In the genomic region with DNA sequence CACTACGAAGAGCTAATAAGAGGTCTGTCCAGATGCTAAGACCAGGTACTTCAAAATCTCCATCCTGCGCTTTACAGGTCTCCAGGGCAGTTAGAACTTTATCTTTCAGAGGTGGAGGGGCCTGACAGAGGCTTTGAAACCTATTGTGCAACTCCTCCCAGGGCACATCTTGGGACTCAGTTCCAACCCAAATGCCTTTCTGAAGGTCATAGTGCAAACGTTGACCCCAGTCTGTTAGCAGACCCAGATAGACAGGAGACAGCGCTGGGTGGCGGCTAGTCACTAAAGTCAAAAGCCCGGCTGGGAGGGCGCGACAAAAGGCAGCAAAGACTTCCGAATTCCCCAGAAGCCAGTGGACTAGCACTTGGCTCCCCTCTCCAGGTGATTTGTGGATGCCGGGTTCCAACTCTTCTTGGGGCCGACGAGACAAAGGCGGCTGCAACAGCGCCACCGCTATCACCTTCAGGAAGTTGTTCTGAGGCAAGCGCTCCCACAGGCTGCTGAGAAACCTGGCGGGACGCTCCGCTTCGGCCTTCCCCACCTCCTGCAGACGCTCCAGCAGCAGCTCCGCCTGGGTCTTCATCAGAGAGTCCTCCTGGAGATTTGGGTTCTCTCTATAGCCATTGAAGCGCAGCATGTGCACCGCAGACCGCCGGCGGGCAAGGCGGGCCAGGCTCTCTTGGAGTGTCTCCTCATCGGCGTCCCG, we compare ENCODE assay signal across 1 cellular context.
A peak's percentile ranks its signal among the peaks of the same experiment; 100 is the strongest.
TF ChIP-seq lines count a peak whose summit lies in the region.

No MANE protein-coding gene starts in this region.

TF ChIP-seq in HepG2, 621 proteins besides CTCF, POLR2A, EP300 and RAD21 (continued from another document and continues in another):
- TF ChIP-seq MAFF (IDR thresholded peaks at IDR 0.05; ENCODE audit: low read depth, low read length) = no peak
- TF ChIP-seq, protein P1, sequence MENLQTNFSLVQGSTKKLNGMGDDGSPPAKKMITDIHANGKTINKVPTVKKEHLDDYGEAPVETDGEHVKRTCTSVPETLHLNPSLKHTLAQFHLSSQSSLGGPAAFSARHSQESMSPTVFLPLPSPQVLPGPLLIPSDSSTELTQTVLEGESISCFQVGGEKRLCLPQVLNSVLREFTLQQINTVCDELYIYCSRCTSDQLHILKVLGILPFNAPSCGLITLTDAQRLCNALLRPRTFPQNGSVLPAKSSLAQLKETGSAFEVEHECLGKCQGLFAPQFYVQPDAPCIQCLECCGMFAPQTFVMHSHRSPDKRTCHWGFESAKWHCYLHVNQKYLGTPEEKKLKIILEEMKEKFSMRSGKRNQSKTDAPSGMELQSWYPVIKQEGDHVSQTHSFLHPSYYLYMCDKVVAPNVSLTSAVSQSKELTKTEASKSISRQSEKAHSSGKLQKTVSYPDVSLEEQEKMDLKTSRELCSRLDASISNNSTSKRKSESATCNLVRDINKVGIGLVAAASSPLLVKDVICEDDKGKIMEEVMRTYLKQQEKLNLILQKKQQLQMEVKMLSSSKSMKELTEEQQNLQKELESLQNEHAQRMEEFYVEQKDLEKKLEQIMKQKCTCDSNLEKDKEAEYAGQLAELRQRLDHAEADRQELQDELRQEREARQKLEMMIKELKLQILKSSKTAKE (CRISPR knock-in tag; IDR thresholded peaks at IDR 0.05; ENCODE audit: borderline replicate concordance) = 0 out of 2 replicates have a peak, but pooled peaks have one; percentile 53
- peak; percentile 16 for TF ChIP-seq REPIN1 (CRISPR knock-in tag; IDR thresholded peaks at IDR 0.05; ENCODE audit: borderline replicate concordance, low read depth)
- no peak for TF ChIP-seq SUZ12 (IDR thresholded peaks at IDR 0.05; ENCODE audit: low read depth, low read length)
- TF ChIP-seq, protein P2, sequence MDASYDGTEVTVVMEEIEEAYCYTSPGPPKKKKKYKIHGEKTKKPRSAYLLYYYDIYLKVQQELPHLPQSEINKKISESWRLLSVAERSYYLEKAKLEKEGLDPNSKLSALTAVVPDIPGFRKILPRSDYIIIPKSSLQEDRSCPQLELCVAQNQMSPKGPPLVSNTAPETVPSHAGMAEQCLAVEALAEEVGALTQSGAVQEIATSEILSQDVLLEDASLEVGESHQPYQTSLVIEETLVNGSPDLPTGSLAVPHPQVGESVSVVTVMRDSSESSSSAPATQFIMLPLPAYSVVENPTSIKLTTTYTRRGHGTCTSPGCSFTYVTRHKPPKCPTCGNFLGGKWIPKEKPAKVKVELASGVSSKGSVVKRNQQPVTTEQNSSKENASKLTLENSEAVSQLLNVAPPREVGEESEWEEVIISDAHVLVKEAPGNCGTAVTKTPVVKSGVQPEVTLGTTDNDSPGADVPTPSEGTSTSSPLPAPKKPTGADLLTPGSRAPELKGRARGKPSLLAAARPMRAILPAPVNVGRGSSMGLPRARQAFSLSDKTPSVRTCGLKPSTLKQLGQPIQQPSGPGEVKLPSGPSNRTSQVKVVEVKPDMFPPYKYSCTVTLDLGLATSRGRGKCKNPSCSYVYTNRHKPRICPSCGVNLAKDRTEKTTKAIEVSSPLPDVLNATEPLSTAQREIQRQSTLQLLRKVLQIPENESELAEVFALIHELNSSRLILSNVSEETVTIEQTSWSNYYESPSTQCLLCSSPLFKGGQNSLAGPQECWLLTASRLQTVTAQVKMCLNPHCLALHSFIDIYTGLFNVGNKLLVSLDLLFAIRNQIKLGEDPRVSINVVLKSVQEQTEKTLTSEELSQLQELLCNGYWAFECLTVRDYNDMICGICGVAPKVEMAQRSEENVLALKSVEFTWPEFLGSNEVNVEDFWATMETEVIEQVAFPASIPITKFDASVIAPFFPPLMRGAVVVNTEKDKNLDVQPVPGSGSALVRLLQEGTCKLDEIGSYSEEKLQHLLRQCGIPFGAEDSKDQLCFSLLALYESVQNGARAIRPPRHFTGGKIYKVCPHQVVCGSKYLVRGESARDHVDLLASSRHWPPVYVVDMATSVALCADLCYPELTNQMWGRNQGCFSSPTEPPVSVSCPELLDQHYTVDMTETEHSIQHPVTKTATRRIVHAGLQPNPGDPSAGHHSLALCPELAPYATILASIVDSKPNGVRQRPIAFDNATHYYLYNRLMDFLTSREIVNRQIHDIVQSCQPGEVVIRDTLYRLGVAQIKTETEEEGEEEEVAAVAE (CRISPR knock-in tag; IDR thresholded peaks at IDR 0.05; ENCODE audit: borderline replicate concordance) = no peak
- TF ChIP-seq, protein P3, sequence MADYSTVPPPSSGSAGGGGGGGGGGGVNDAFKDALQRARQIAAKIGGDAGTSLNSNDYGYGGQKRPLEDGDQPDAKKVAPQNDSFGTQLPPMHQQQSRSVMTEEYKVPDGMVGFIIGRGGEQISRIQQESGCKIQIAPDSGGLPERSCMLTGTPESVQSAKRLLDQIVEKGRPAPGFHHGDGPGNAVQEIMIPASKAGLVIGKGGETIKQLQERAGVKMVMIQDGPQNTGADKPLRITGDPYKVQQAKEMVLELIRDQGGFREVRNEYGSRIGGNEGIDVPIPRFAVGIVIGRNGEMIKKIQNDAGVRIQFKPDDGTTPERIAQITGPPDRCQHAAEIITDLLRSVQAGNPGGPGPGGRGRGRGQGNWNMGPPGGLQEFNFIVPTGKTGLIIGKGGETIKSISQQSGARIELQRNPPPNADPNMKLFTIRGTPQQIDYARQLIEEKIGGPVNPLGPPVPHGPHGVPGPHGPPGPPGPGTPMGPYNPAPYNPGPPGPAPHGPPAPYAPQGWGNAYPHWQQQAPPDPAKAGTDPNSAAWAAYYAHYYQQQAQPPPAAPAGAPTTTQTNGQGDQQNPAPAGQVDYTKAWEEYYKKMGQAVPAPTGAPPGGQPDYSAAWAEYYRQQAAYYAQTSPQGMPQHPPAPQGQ (CRISPR knock-in tag; IDR thresholded peaks at IDR 0.05; ENCODE audit: borderline replicate concordance) = no peak
- no peak for TF ChIP-seq TRIM22 (IDR thresholded peaks at IDR 0.05)
- TF ChIP-seq AHR (CRISPR knock-in tag; IDR thresholded peaks at IDR 0.05) = 0 out of 2 replicates have a peak, but pooled peaks have one; percentile 30
- TF ChIP-seq, protein P4, sequence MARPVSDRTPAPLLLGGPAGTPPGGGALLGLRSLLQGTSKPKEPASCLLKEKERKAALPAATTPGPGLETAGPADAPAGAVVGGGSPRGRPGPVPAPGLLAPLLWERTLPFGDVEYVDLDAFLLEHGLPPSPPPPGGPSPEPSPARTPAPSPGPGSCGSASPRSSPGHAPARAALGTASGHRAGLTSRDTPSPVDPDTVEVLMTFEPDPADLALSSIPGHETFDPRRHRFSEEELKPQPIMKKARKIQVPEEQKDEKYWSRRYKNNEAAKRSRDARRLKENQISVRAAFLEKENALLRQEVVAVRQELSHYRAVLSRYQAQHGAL (CRISPR knock-in tag; IDR thresholded peaks at IDR 0.05; ENCODE audit: not compliant biosample characterization) = peak; percentile 38
- TF ChIP-seq TBP (CRISPR knock-in tag; IDR thresholded peaks at IDR 0.05) = no peak
- TF ChIP-seq MEIS1 (CRISPR knock-in tag; IDR thresholded peaks at IDR 0.05; ENCODE audit: borderline replicate concordance) = no peak
- TF ChIP-seq, protein P5, sequence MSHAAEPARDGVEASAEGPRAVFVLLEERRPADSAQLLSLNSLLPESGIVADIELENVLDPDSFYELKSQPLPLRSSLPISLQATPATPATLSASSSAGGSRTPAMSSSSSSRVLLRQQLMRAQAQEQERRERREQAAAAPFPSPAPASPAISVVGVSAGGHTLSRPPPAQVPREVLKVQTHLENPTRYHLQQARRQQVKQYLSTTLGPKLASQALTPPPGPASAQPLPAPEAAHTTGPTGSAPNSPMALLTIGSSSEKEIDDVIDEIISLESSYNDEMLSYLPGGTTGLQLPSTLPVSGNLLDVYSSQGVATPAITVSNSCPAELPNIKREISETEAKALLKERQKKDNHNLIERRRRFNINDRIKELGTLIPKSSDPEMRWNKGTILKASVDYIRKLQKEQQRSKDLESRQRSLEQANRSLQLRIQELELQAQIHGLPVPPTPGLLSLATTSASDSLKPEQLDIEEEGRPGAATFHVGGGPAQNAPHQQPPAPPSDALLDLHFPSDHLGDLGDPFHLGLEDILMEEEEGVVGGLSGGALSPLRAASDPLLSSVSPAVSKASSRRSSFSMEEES (CRISPR knock-in tag; IDR thresholded peaks at IDR 0.05) = peak; percentile 10; the same call in 1 of the 2 replicates
- peak; percentile 15 for TF ChIP-seq ZEB1 (IDR thresholded peaks at IDR 0.05; ENCODE audit: insufficient replicate concordance, low read depth)
- TF ChIP-seq PLRG1 (conservative IDR thresholded peaks at IDR 0.05) = no peak
- TF ChIP-seq PLSCR1 (CRISPR knock-in tag; IDR thresholded peaks at IDR 0.05; ENCODE audit: borderline replicate concordance) = no peak
- peak; percentile 26; the same call in 1 of the 2 replicates for TF ChIP-seq THRA (CRISPR knock-in tag; IDR thresholded peaks at IDR 0.05; ENCODE audit: borderline replicate concordance)
- TF ChIP-seq PHF21A (CRISPR knock-in tag; IDR thresholded peaks at IDR 0.05) = 0 out of 2 replicates have a peak, but pooled peaks have one; percentile 33
- TF ChIP-seq, protein P6, sequence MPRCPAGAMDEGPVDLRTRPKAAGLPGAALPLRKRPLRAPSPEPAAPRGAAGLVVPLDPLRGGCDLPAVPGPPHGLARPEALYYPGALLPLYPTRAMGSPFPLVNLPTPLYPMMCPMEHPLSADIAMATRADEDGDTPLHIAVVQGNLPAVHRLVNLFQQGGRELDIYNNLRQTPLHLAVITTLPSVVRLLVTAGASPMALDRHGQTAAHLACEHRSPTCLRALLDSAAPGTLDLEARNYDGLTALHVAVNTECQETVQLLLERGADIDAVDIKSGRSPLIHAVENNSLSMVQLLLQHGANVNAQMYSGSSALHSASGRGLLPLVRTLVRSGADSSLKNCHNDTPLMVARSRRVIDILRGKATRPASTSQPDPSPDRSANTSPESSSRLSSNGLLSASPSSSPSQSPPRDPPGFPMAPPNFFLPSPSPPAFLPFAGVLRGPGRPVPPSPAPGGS (CRISPR knock-in tag; IDR thresholded peaks at IDR 0.05) = peak; percentile 70
- TF ChIP-seq ZBTB7B (CRISPR knock-in tag; IDR thresholded peaks at IDR 0.05) = 0 out of 2 replicates have a peak, but pooled peaks have one; percentile 11
- TF ChIP-seq ZNF331 (CRISPR knock-in tag; IDR thresholded peaks at IDR 0.05) = 0 out of 2 replicates have a peak, but pooled peaks have one; percentile 2
- TF ChIP-seq STAG1 (CRISPR knock-in tag; IDR thresholded peaks at IDR 0.05) = peak; percentile 35
- TF ChIP-seq AHDC1 (CRISPR knock-in tag; IDR thresholded peaks at IDR 0.05; ENCODE audit: borderline replicate concordance) = peak; percentile 54; the same call in 1 of the 2 replicates
